In genomic region chr1:119554188-119554587, GRCh38 we compare ENCODE assay signal across 8 cellular contexts. TPM values are rescaled to one million over a fixed set of nuclear protein-coding genes. Genes with fewer than 3 reads are reported as not detected.
DNase-seq lines count a peak whose midpoint lies in the region; ATAC-seq and TF ChIP-seq lines count a peak whose summit lies in the region.

No MANE protein-coding gene starts in this region.

- H3K27ac ChIP-seq in endodermal cell (ENCODE audit: low read depth, low read length), result no peak overlapping the region
- no peak overlapping the region for H3K27ac ChIP-seq in MM.1S (ENCODE audit: low read length)

- H3K9me2 ChIP-seq in MM.1S (replicated peaks; ENCODE audit: insufficient read depth, low read length), result no peaks in the 10 kb centered on the region

- H3K36me3 ChIP-seq in endodermal cell (ENCODE audit: control insufficient read depth, insufficient read depth, low read length), result no peaks in the 10 kb centered on the region
- no peaks in the 10 kb centered on the region for H3K36me3 ChIP-seq in MM.1S (replicated peaks; ENCODE audit: insufficient read depth, low read length)

- no peaks in the 10 kb centered on the region for H3K79me2 ChIP-seq in MM.1S (ENCODE audit: low read length)

- no peaks in the 10 kb centered on the region for H3F3A ChIP-seq in MM.1S (ENCODE audit: insufficient read depth, low read length)

- H3K9me3 Mint-ChIP-seq in endodermal cell, result no peaks in the 10 kb centered on the region
- H3K9me3 Mint-ChIP-seq in osteocyte (ENCODE audit: unreplicated experiment), result no peaks in the 10 kb centered on the region

- H3K9ac ChIP-seq in endodermal cell (ENCODE audit: extremely low read depth, low read length, poor library complexity, severe bottlenecking) (no peak overlapping the region), MM.1S (ENCODE audit: low read length) (no peak overlapping the region)

- H2AFZ ChIP-seq in MM.1S (ENCODE audit: low read length), result no peak overlapping the region

- no peak for ATAC-seq in GM18517 (IDR thresholded peaks at IDR 0.05; ENCODE audit: unreplicated experiment)

- H3K4me1 Mint-ChIP-seq in endodermal cell, result peaks cover 8% of the 10 kb centered on the region
- H3K4me1 Mint-ChIP-seq in osteocyte (ENCODE audit: unreplicated experiment), result peaks cover 9% of the 10 kb centered on the region

- H3K27ac Mint-ChIP-seq in endodermal cell, result no peak overlapping the region
- peak overlapping the region; percentile 77 for H3K27ac Mint-ChIP-seq in osteocyte (ENCODE audit: unreplicated experiment)

- H3K27me3 Mint-ChIP-seq in endodermal cell (ENCODE audit: insufficient read depth) (no peaks in the 10 kb centered on the region), osteocyte (ENCODE audit: unreplicated experiment) (peaks cover 10% of the 10 kb centered on the region)

- H3K4me3 ChIP-seq in endodermal cell (ENCODE audit: low read length) (no peak overlapping the region), MM.1S (ENCODE audit: low read length) (no peak overlapping the region)

- H3K36me3 Mint-ChIP-seq in endodermal cell (ENCODE audit: low read depth) (no peaks in the 10 kb centered on the region), osteocyte (ENCODE audit: unreplicated experiment) (peaks cover 5% of the 10 kb centered on the region)

- H3K4me2 ChIP-seq in MM.1S (ENCODE audit: low read depth, low read length), result no peak overlapping the region

- H3K27me3 ChIP-seq in endodermal cell (ENCODE audit: control insufficient read depth, insufficient read depth, low read length, poor library complexity, severe bottlenecking) (no peaks in the 10 kb centered on the region), MM.1S (replicated peaks; ENCODE audit: insufficient read depth, low read length) (no peaks in the 10 kb centered on the region)

- H3K9me3 ChIP-seq in endodermal cell (ENCODE audit: control insufficient read depth, low read length), result no peaks in the 10 kb centered on the region
- no peaks in the 10 kb centered on the region for H3K9me3 ChIP-seq in MM.1S (replicated peaks; ENCODE audit: insufficient read depth, low read length)

- DNase-seq in G401 (ENCODE audit: low spot score) (peak; percentile 4), NCI-H226 (peak; percentile 84), endodermal cell (peak; percentile 62), osteocyte (ENCODE audit: extremely low spot score, unreplicated experiment) (peak; percentile 93), SW 1271 (lab: John Stamatoyannopoulos, UW) (no peak), NCI-H1694 (lab: John Stamatoyannopoulos, UW) (no peak), MM.1S (no peak)

- no peaks in the 10 kb centered on the region for H4K20me1 ChIP-seq in MM.1S (ENCODE audit: insufficient read depth, low read length)

- TF ChIP-seq CTCF in endodermal cell (conservative IDR thresholded peaks at IDR 0.05) (no peak), osteocyte (IDR thresholded peaks at IDR 0.05) (no peak), MM.1S (IDR thresholded peaks at IDR 0.05; ENCODE audit: low read length) (no peak)

- H3K4me1 ChIP-seq in endodermal cell (ENCODE audit: control insufficient read depth, insufficient read depth, low read length) (no peaks in the 10 kb centered on the region), MM.1S (ENCODE audit: low read length) (no peaks in the 10 kb centered on the region)

- H3K4me3 Mint-ChIP-seq in endodermal cell (no peak overlapping the region), osteocyte (ENCODE audit: unreplicated experiment) (peak overlapping the region; percentile 1)

- in situ Hi-C loops in G401 (cut with HindIII; ENCODE audit: low sequenced_read_pairs), result no loop called here

RNA-seq across cellular contexts. Expression of gene HSD3B1, which starts 47.2 kb away (rescaled TPM):
- total RNA-seq in G401 (2014; rRNA removed; shearing (Covaris generic)), result not detected in 2 replicates
- total RNA-seq in endodermal cell (not detected), osteocyte (not detected in 2 replicates)
- not detected for polyA plus RNA-seq in endodermal cell (2013, experiment 1 of 2)
- polyA plus RNA-seq in endodermal cell (2013, experiment 2 of 2), result not detected

Comparison
In these comparisons a context has a peak if more than half of its experiments do, and no peak if none do; other contexts are left out.
1. DNase-seq: peak in G401 (single experiment), NCI-H226 (single experiment), endodermal cell (single experiment) and osteocyte (single experiment); none in SW 1271 (0 of 2), NCI-H1694 (single experiment) and MM.1S (single experiment).